Comparison of ENCODE assay signal across 28 cellular contexts in the genomic region with DNA sequence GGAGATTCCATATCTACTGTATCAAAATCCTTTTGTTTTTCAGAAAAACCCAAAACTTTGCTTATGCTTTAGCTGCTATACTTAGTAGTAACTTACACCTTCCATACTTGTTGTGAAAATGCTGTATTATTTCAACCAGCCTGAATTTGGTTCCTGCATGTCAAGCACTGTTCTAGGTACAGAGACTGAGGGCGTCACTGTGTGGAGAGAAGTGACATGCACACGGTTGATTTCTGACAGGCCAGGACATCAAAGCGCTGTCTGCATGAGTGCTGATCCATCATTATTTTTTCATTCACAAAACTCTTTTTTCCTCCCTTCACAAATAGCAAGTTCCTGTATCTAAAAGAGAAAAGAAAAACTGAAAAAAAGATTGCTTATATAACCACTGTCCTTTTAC.
"Had no signal": no experiment of that assay in that cellular context is flagged by ENCODE, and none has a peak within 500 bp of the region (broad histone marks: within the 10 kb centered on the region; RNA-seq: fewer than 3 reads in every experiment).

No MANE protein-coding gene starts in this region.

- H3K27me3 ChIP-seq: pancreas, stomach, testis, thyroid gland, transverse colon, upper lobe of left lung, vagina had no signal

- H3K27me3 Mint-ChIP-seq: naive thymus-derived CD4-positive, alpha-beta T cell; natural killer cell treated with Interleukin-12 subunit alpha and Interleukin-12 subunit beta and Interleukin-15 and Interleukin-18, amount 100 ng/mL, for 72 hours; stimulated activated naive B cell treated with anti-CD40 and anti-IgM and Interleukin-4, amounts not matched to agents 10 μg/mL and 1 μg/mL and 100 μg/mL, for 72 hours had no signal

- FAIRE-seq: pancreas had no signal

- ATAC-seq: mucosa of descending colon; naive thymus-derived CD4-positive, alpha-beta T cell; natural killer cell treated with Interleukin-12 subunit alpha and Interleukin-12 subunit beta and Interleukin-15 and Interleukin-18, amount 100 ng/mL, for 72 hours; pancreas; right cardiac atrium; sciatic nerve; stimulated activated naive B cell treated with anti-CD40 and anti-IgM and Interleukin-4, amounts not matched to agents 10 μg/mL and 1 μg/mL and 100 μg/mL, for 72 hours; stimulated activated naive CD8-positive, alpha-beta T cell treated with anti-CD3 and anti-CD28 coated beads, Interleukin-15, Interleukin-2, amounts not matched to agents 100 U/mL and 50 U/mL, for 24 hours had no signal

- H3K27ac Mint-ChIP-seq: stimulated activated naive B cell treated with anti-CD40 and anti-IgM and Interleukin-4, amounts not matched to agents 10 μg/mL and 1 μg/mL and 100 μg/mL, for 72 hours had no signal

- H3K4me3 ChIP-seq: left ventricle myocardium inferior, lung, mucosa of descending colon, pancreas, prostate gland, skin epidermis, stomach, testis, thyroid gland, transverse colon, upper lobe of left lung, vagina had no signal

- H3K36me3 ChIP-seq: prostate gland, thyroid gland, vagina had no signal

- H3K27ac ChIP-seq: left ventricle myocardium inferior, pancreas, prostate gland, skin epidermis, stomach, testis, thyroid gland, transverse colon, upper lobe of left lung, vagina had no signal

- H3K4me1 Mint-ChIP-seq: neural crest cell had no signal

- H3K36me3 Mint-ChIP-seq: natural killer cell treated with Interleukin-12 subunit alpha and Interleukin-12 subunit beta and Interleukin-15 and Interleukin-18, amount 100 ng/mL, for 72 hours had no signal

- H3K4me1 ChIP-seq: pancreas, prostate gland, transverse colon had no signal

- DNase-seq: islet precursor cell; left ventricle myocardium inferior; mesendoderm; midbrain; mucosa of descending colon; naive thymus-derived CD4-positive, alpha-beta T cell; pancreas; posterior cingulate gyrus; retina; right cardiac atrium; stimulated activated CD4-positive, alpha-beta T cell treated with anti-CD3 and anti-CD28 coated beads, Interleukin-12 subunit alpha, Interleukin-12 subunit beta, amount 100 ng/mL, for 4 hours; stimulated activated CD4-positive, alpha-beta T cell treated with anti-CD3 and anti-CD28 coated beads, Interleukin-15, amount 100 ng/mL, for 24 hours; stimulated activated CD4-positive, alpha-beta T cell treated with anti-CD3 and anti-CD28 coated beads, Interleukin-2, amount 100 ng/mL, for 24 hours; stimulated activated CD4-positive, alpha-beta T cell treated with anti-CD3 and anti-CD28 coated beads, Interleukin-4, amount 100 ng/mL, for 1 hour; stimulated activated naive B cell treated with anti-CD40 and anti-IgM and Interleukin-4, amounts not matched to agents 10 μg/mL and 1 μg/mL and 100 μg/mL, for 72 hours; stimulated activated naive CD8-positive, alpha-beta T cell treated with anti-CD3 and anti-CD28 coated beads, Interleukin-15, Interleukin-2, amounts not matched to agents 100 U/mL and 50 U/mL, for 24 hours; stomach; testis; thyroid gland; transverse colon; upper lobe of left lung had no signal

- H3K9me3 ChIP-seq: left ventricle myocardium inferior, mucosa of descending colon, pancreas, prostate gland, stomach, testis, thyroid gland, transverse colon, upper lobe of left lung, vagina had no signal

- H3K9me3 Mint-ChIP-seq: naive thymus-derived CD4-positive, alpha-beta T cell; natural killer cell treated with Interleukin-12 subunit alpha and Interleukin-12 subunit beta and Interleukin-15 and Interleukin-18, amount 100 ng/mL, for 72 hours; neural crest cell; stimulated activated naive B cell treated with anti-CD40 and anti-IgM and Interleukin-4, amounts not matched to agents 10 μg/mL and 1 μg/mL and 100 μg/mL, for 72 hours had no signal

- H3K4me3 Mint-ChIP-seq: naive thymus-derived CD4-positive, alpha-beta T cell; natural killer cell treated with Interleukin-12 subunit alpha and Interleukin-12 subunit beta and Interleukin-15 and Interleukin-18, amount 100 ng/mL, for 72 hours; neural crest cell; stimulated activated naive B cell treated with anti-CD40 and anti-IgM and Interleukin-4, amounts not matched to agents 10 μg/mL and 1 μg/mL and 100 μg/mL, for 72 hours had no signal
